ENCODE assay signal across 8 cellular contexts in genomic region chr20:63627129-63627699, GRCh38.
DNase-seq lines count a peak whose midpoint lies in the region; ATAC-seq lines count a peak whose summit lies in the region.

No MANE protein-coding gene starts in this region.

- DNase-seq in AG08395 (ENCODE audit: low spot score) (peak; percentile 99), NCI-H2196 treated with DMSO at 0.1 percent for 48 hours (lab: John Stamatoyannopoulos, UW; ENCODE audit: unreplicated experiment) (peak; percentile 84), caudate nucleus (lab: John Stamatoyannopoulos, UW) (peak in 55 of 61 donors; percentile 20 to 94 (median 82)), islet precursor cell (peak; percentile 96)
- DNase-seq in activated CD4-positive, CD25-positive, alpha-beta regulatory T cell (lab: John Stamatoyannopoulos, UW): peak; percentile 81 to 92 (median 88)
- peak; percentile 87 to 89 for DNase-seq in stimulated activated CD4-positive, alpha-beta T cell treated with anti-CD3 and anti-CD28 coated beads, Interleukin-12 subunit alpha, Interleukin-12 subunit beta, amount 100 ng/mL, for 24 hours (ENCODE audit: low read depth in 2 of 2)

- ATAC-seq in GM18873 (IDR thresholded peaks at IDR 0.05; ENCODE audit: low FRiP score, unreplicated experiment): peak; percentile 66
- peak; percentile 83 for ATAC-seq in HG03108 (IDR thresholded peaks at IDR 0.05; ENCODE audit: unreplicated experiment)

- peak overlapping the region; percentile 97 for H3K27ac ChIP-seq in caudate nucleus (ENCODE audit: low read depth, low read length)

Comparison
In these comparisons a context has a peak if more than half of its experiments do, and no peak if none do; other contexts are left out.
1. Peak in every context shown above with its lines: DNase-seq, ATAC-seq and H3K27ac ChIP-seq.